In genomic region chr15:69462493-69463181, GRCh38 we compare ENCODE assay signal across 8 cellular contexts. TPM values are rescaled to one million over a fixed set of nuclear protein-coding genes. Genes with fewer than 3 reads are reported as not detected.
A peak's percentile ranks its signal among the peaks of the same experiment; 100 is the strongest.
DNase-seq lines count a peak whose midpoint lies in the region; ATAC-seq and TF ChIP-seq lines count a peak whose summit lies in the region.

No MANE protein-coding gene starts in this region.

- POLR2A ChIA-PET in activated B cell treated with CpG ODN at 0.5 μM for 24 hours (lab: Charles Lee) = interaction anchor here (1.1 to 5.6 kb wide), 4 partner anchors 10 to 48 kb away, joined by 3 to 156 read pairs (median 6); partner anchors contain the start of genes KIF23 and RPLP1

- CTCF ChIA-PET in activated B cell treated with CpG ODN at 0.5 μM for 24 hours (lab: Charles Lee) = interaction anchor here (0.6 to 3.0 kb wide), 9 partner anchors 9 to 1625 kb away, joined by 3 to 18 read pairs (median 3); partner anchors contain the start of gene RPLP1

- H3K9me3 Mint-ChIP-seq in activated B cell treated with CpG ODN at 0.5 μM for 24 hours = no peaks in the 10 kb centered on the region

- peak overlapping the region; percentile 91 for H3K4me3 Mint-ChIP-seq in activated B cell treated with CpG ODN at 0.5 μM for 24 hours

- peaks cover 7% of the 10 kb centered on the region for H3K36me3 Mint-ChIP-seq in activated B cell treated with CpG ODN at 0.5 μM for 24 hours (ENCODE audit: low read depth)

- H3K27ac Mint-ChIP-seq in activated B cell treated with CpG ODN at 0.5 μM for 24 hours = peak overlapping the region; percentile 82

- intact Hi-C loops in activated B cell treated with CpG ODN at 0.5 μM for 24 hours (cut with micrococcal nuclease) = loop anchor here (1.0 to 5.0 kb wide), 4 partner anchors 10 to 635 kb away; partner anchors contain the start of genes GLCE, KIF23, RPLP1 and TLE3

- H3K4me3 ChIP-seq in AG09309 (ENCODE audit: control insufficient read depth, low read depth, low read length) = peak overlapping the region; percentile 46

- DNase-seq in AG09309 (ENCODE audit: low read depth) (peak; percentile 95), NCI-H226 (peak; percentile 95), activated B cell treated with CpG ODN at 0.5 μM for 24 hours (peak; percentile 87), inferior parietal cortex (ENCODE audit: extremely low spot score) (peak; percentile 97), smooth muscle cell of the brain vasculature (ENCODE audit: low read depth, low spot score) (peak; percentile 96)
- DNase-seq in central memory CD4-positive, alpha-beta T cell = peak; percentile 86

- ATAC-seq in GM18909 (IDR thresholded peaks at IDR 0.05; ENCODE audit: poor library complexity, unreplicated experiment) (peak; percentile 90), HG03175 (IDR thresholded peaks at IDR 0.05; ENCODE audit: unreplicated experiment) (peak; percentile 85), activated B cell treated with CpG ODN at 0.5 μM for 24 hours (ENCODE audit: low read depth) (peak; percentile 99)

- no peaks in the 10 kb centered on the region for H3K27me3 Mint-ChIP-seq in activated B cell treated with CpG ODN at 0.5 μM for 24 hours

- TF ChIP-seq CTCF in AG09309 (IDR thresholded peaks at IDR 0.05; ENCODE audit: control insufficient read depth, insufficient read depth, low read depth, low read length, missing control alignments) (peak; percentile 88), activated B cell treated with CpG ODN at 0.5 μM for 24 hours (IDR thresholded peaks at IDR 0.05) (peak; percentile 78)

- peaks cover 23% of the 10 kb centered on the region for H3K4me1 Mint-ChIP-seq in activated B cell treated with CpG ODN at 0.5 μM for 24 hours

RNA-seq across cellular contexts. Expression of gene RPLP1, which starts 10.0 kb away (rescaled TPM):
- total RNA-seq in activated B cell treated with CpG ODN at 0.5 μM for 24 hours = 3,035 and 3,437 TPM in 2 replicates

RNA-seq across cellular contexts. Expression of gene KIF23, which starts 48.5 kb away (rescaled TPM):
- 1.0 and 1.5 TPM in 2 replicates for total RNA-seq in activated B cell treated with CpG ODN at 0.5 μM for 24 hours

Comparison
In these comparisons a context has a peak if more than half of its experiments do, and no peak if none do; other contexts are left out.
1. Peak in every context shown above with its lines: DNase-seq, ATAC-seq and H3K4me3 ChIP-seq.